ENCODE assay signal across 8 cellular contexts in genomic region chr6:150720774-150721233, GRCh38.
DNase-seq lines count a peak whose midpoint lies in the region; ATAC-seq and TF ChIP-seq lines count a peak whose summit lies in the region.

No MANE protein-coding gene starts in this region.

- TF ChIP-seq POLR2A in Raji (IDR thresholded peaks at IDR 0.05; ENCODE audit: insufficient read depth, low read depth, low read length): peak; percentile 30; the same call in 1 of the 2 replicates

- no peaks in the 10 kb centered on the region for H3K9me3 Mint-ChIP-seq in T-helper 2 cell treated with Interferon-gamma antibody and Interleukin-4, amounts not matched to agents 5 μg/mL and 100 μg/mL, for 36 hours

- H3K27ac Mint-ChIP-seq in T-helper 2 cell treated with Interferon-gamma antibody and Interleukin-4, amounts not matched to agents 5 μg/mL and 100 μg/mL, for 36 hours: no peak overlapping the region

- TF ChIP-seq CTCF in GM10266 (IDR thresholded peaks at IDR 0.05; ENCODE audit: control insufficient read depth, insufficient read depth, low read depth, missing control alignments): no peak

- no peak overlapping the region for H3K4me3 Mint-ChIP-seq in T-helper 2 cell treated with Interferon-gamma antibody and Interleukin-4, amounts not matched to agents 5 μg/mL and 100 μg/mL, for 36 hours

- H3K27me3 Mint-ChIP-seq in T-helper 2 cell treated with Interferon-gamma antibody and Interleukin-4, amounts not matched to agents 5 μg/mL and 100 μg/mL, for 36 hours (ENCODE audit: low read depth): peaks cover 24% of the 10 kb centered on the region

- intact Hi-C loops in left ventricle myocardium superior (cut with micrococcal nuclease): no loop called here

- no peaks in the 10 kb centered on the region for H3K36me3 Mint-ChIP-seq in T-helper 2 cell treated with Interferon-gamma antibody and Interleukin-4, amounts not matched to agents 5 μg/mL and 100 μg/mL, for 36 hours (ENCODE audit: low read depth)

- peak; percentile 94 for ATAC-seq in GM19468 (IDR thresholded peaks at IDR 0.05; ENCODE audit: extremely low read depth, unreplicated experiment)
- peak; percentile 99 for ATAC-seq in HG03442 (IDR thresholded peaks at IDR 0.05; ENCODE audit: unreplicated experiment)
- ATAC-seq in left ventricle myocardium superior: no peak

- peaks cover 3% of the 10 kb centered on the region for H3K4me1 Mint-ChIP-seq in T-helper 2 cell treated with Interferon-gamma antibody and Interleukin-4, amounts not matched to agents 5 μg/mL and 100 μg/mL, for 36 hours (ENCODE audit: low read depth)

- DNase-seq in GM10266 (ENCODE audit: extremely low spot score) (peak; percentile 76), iPS-NIHi7 (ENCODE audit: extremely low spot score) (peak; percentile 21), left ventricle myocardium superior (no peak), NCI-H446 treated with DMSO at 0.1 percent for 48 hours (lab: John Stamatoyannopoulos, UW) (no peak)
- DNase-seq in T-helper 2 cell treated with Interferon-gamma antibody and Interleukin-4, amounts not matched to agents 5 μg/mL and 100 μg/mL, for 36 hours (ENCODE audit: low spot score): no peak

Comparison
In these comparisons a context has a peak if more than half of its experiments do, and no peak if none do; other contexts are left out.
1. DNase-seq: peak in GM10266 (single experiment) and iPS-NIHi7 (single experiment); none in T-helper 2 cell treated with Interferon-gamma antibody and Interleukin-4, amounts not matched to agents 5 μg/mL and 100 μg/mL, for 36 hours (single experiment), left ventricle myocardium superior (single experiment) and NCI-H446 treated with DMSO at 0.1 percent for 48 hours (single experiment).